15 cellular contexts compared by ENCODE assay signal in the genomic region with DNA sequence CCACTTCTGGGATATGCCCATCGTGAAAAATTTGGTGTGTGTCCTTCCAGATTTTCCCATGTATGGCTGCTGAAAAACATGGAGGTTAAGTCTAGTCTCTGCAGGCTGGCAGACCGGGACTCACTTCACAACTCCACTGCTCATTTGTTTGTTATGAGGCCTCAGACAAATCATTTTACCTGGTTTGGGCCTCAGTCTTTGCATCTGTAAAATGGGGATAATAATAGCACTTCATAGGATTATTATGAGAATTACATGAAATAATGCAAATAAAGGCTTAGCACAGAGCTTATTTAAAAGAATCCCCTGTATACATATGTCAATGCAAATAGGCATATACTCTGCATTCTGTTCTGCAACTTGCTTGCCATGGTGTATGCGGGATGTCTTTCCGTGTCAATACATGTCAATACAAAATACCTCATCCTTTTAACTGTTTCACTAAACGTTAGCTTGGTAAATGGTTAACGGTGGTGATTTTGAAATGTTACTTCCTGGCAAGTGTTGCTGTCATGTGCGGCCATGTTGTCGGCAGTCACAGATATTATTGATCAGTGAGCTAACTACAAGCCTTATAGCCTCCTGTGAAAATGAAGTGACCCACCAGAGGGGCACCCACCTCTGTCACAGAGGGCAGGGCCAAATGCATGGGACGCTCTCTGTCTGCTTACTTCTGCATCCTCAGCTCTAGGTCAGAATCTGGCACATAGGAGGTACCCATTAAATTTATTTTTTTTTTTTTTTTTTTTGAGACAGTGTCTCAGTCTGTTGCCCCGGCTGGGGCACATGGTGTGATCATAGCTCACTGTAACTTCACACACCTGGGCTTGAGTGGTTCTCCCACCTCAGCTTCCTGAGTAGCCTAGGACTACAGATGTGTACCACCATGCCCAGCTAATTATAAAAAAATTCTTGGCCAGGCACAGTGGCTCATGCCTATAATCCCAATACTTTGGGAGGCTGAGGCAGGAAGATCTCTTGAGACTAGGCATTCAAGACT. TPM values are rescaled to one million over a fixed set of nuclear protein-coding genes. Genes with fewer than 3 reads are reported as not detected.
DNase-seq lines count a peak whose midpoint lies in the region; ATAC-seq lines count a peak whose summit lies in the region.
"Had no signal": no experiment of that assay in that cellular context is flagged by ENCODE, and none has a peak within 500 bp of the region (broad histone marks: within the 10 kb centered on the region; RNA-seq: fewer than 3 reads in every experiment).

No MANE protein-coding gene starts in this region.

- H3K27ac Mint-ChIP-seq in IgD-negative memory B cell: peak overlapping the region; percentile 90 to 96 (median 91)
- peak overlapping the region; percentile 88 for H3K27ac Mint-ChIP-seq in activated T-helper 17 cell treated with anti-CD3 and anti-CD28 coated beads, Interleukin-2, amount 50 U/mL, for 72 hours
- H3K27ac Mint-ChIP-seq in natural killer cell treated with Interleukin-12 subunit alpha and Interleukin-12 subunit beta and Interleukin-15 and Interleukin-18, amount 100 ng/mL, for 72 hours: peak overlapping the region; percentile 88 to 98

- peak; percentile 72 for DNase-seq in activated effector memory CD4-positive, alpha-beta T cell treated with anti-CD3 and anti-CD28 coated beads, Interleukin-2, amount 50 U/mL, for 16 hours
- DNase-seq in activated effector memory CD4-positive, alpha-beta T cell treated with Interleukin-2 at 50 U/mL for 16 hours: no peak
- no peak for DNase-seq in natural killer cell treated with Interleukin-12 subunit alpha and Interleukin-12 subunit beta and Interleukin-15 and Interleukin-18, amount 100 ng/mL, for 72 hours (ENCODE audit: low spot score)
- no peak for DNase-seq in AG08395 (ENCODE audit: low spot score)
- DNase-seq: ACHN, anterior cingulate cortex, colonic mucosa, MV-4-11, ovary, Right ventricle myocardium superior, T1000 had no signal

- peaks cover 47 to 56% (median 52%) of the 10 kb centered on the region in 3 donors for H3K4me1 Mint-ChIP-seq in IgD-negative memory B cell
- H3K4me1 Mint-ChIP-seq in activated T-helper 17 cell treated with anti-CD3 and anti-CD28 coated beads, Interleukin-2, amount 50 U/mL, for 72 hours: peaks cover 24% of the 10 kb centered on the region
- H3K4me1 Mint-ChIP-seq in natural killer cell treated with Interleukin-12 subunit alpha and Interleukin-12 subunit beta and Interleukin-15 and Interleukin-18, amount 100 ng/mL, for 72 hours (ENCODE audit: low read depth in 2 of 2): peaks cover 43 to 50% of the 10 kb centered on the region in 2 donors

- no peaks in the 10 kb centered on the region for H3K9me3 Mint-ChIP-seq in IgD-negative memory B cell
- no peaks in the 10 kb centered on the region for H3K9me3 Mint-ChIP-seq in activated T-helper 17 cell treated with anti-CD3 and anti-CD28 coated beads, Interleukin-2, amount 50 U/mL, for 72 hours
- H3K9me3 Mint-ChIP-seq in natural killer cell treated with Interleukin-12 subunit alpha and Interleukin-12 subunit beta and Interleukin-15 and Interleukin-18, amount 100 ng/mL, for 72 hours: no peaks in the 10 kb centered on the region

- H3K4me3 Mint-ChIP-seq in IgD-negative memory B cell: peak overlapping the region; percentile 41 to 78 (median 62)
- peak overlapping the region; percentile 99 for H3K4me3 Mint-ChIP-seq in activated T-helper 17 cell treated with anti-CD3 and anti-CD28 coated beads, Interleukin-2, amount 50 U/mL, for 72 hours
- H3K4me3 Mint-ChIP-seq in natural killer cell treated with Interleukin-12 subunit alpha and Interleukin-12 subunit beta and Interleukin-15 and Interleukin-18, amount 100 ng/mL, for 72 hours: peak overlapping the region; percentile 91

- ATAC-seq in activated T-helper 17 cell treated with anti-CD3 and anti-CD28 coated beads, Interleukin-2, amount 50 U/mL, for 72 hours (replicated peaks): peak; percentile 2
- ATAC-seq in natural killer cell treated with Interleukin-12 subunit alpha and Interleukin-12 subunit beta and Interleukin-15 and Interleukin-18, amount 100 ng/mL, for 72 hours: peak in 1 of 2 donors; percentile 37
- ATAC-seq in GM19351 (IDR thresholded peaks at IDR 0.05; ENCODE audit: unreplicated experiment) (no peak), HG03457 (IDR thresholded peaks at IDR 0.05; ENCODE audit: unreplicated experiment) (no peak)

- no peaks in the 10 kb centered on the region for H3K36me3 Mint-ChIP-seq in IgD-negative memory B cell
- peaks cover 78% of the 10 kb centered on the region for H3K36me3 Mint-ChIP-seq in activated T-helper 17 cell treated with anti-CD3 and anti-CD28 coated beads, Interleukin-2, amount 50 U/mL, for 72 hours (ENCODE audit: low read depth)
- peaks cover 4% of the 10 kb centered on the region for H3K36me3 Mint-ChIP-seq in natural killer cell treated with Interleukin-12 subunit alpha and Interleukin-12 subunit beta and Interleukin-15 and Interleukin-18, amount 100 ng/mL, for 72 hours

- H3K27me3 Mint-ChIP-seq in IgD-negative memory B cell: peaks cover 2% of the 10 kb centered on the region
- H3K27me3 Mint-ChIP-seq in activated T-helper 17 cell treated with anti-CD3 and anti-CD28 coated beads, Interleukin-2, amount 50 U/mL, for 72 hours: no peaks in the 10 kb centered on the region
- H3K27me3 Mint-ChIP-seq in natural killer cell treated with Interleukin-12 subunit alpha and Interleukin-12 subunit beta and Interleukin-15 and Interleukin-18, amount 100 ng/mL, for 72 hours: no peaks in the 10 kb centered on the region

RNA-seq across cellular contexts. Expression of gene LCK, which starts 4.3 kb away (rescaled TPM):
- 80.5 TPM for polyA plus RNA-seq in IgD-negative memory B cell
- 100 to 1,000 TPM; 228 to 323 TPM for total RNA-seq in activated T-helper 17 cell treated with anti-CD3 and anti-CD28 coated beads, Interleukin-2, amount 50 U/mL, for 72 hours
- total RNA-seq in natural killer cell treated with Interleukin-12 subunit alpha and Interleukin-12 subunit beta and Interleukin-15 and Interleukin-18, amount 100 ng/mL, for 72 hours: 100 to 1,000 TPM in 1 of 2 donors, 10 to 100 TPM in 1; 66.4 to 140 TPM

RNA-seq across cellular contexts. Expression of gene FAM167B, which starts 8.3 kb away (rescaled TPM):
- polyA plus RNA-seq in IgD-negative memory B cell: not detected
- 1 to 10 TPM in 1 of 2 donors, under 1 TPM in 1; 0.99 to 1.1 TPM for total RNA-seq in activated T-helper 17 cell treated with anti-CD3 and anti-CD28 coated beads, Interleukin-2, amount 50 U/mL, for 72 hours
- total RNA-seq in natural killer cell treated with Interleukin-12 subunit alpha and Interleukin-12 subunit beta and Interleukin-15 and Interleukin-18, amount 100 ng/mL, for 72 hours: under 1 TPM in 1 of 2 donors, not detected in 1; 0.47 TPM

RNA-seq across cellular contexts. Expression of gene EIF3I, which starts 33.2 kb away (rescaled TPM):
- 154 TPM for polyA plus RNA-seq in IgD-negative memory B cell
- total RNA-seq in activated T-helper 17 cell treated with anti-CD3 and anti-CD28 coated beads, Interleukin-2, amount 50 U/mL, for 72 hours: 100 to 1,000 TPM; 203 to 303 TPM
- 100 to 1,000 TPM; 220 to 244 TPM for total RNA-seq in natural killer cell treated with Interleukin-12 subunit alpha and Interleukin-12 subunit beta and Interleukin-15 and Interleukin-18, amount 100 ng/mL, for 72 hours

RNA-seq across cellular contexts. Expression of gene TMEM234, which starts 33.2 kb away (rescaled TPM):
- 7.2 TPM for polyA plus RNA-seq in IgD-negative memory B cell
- 10 to 100 TPM; 11.4 to 12.9 TPM for total RNA-seq in activated T-helper 17 cell treated with anti-CD3 and anti-CD28 coated beads, Interleukin-2, amount 50 U/mL, for 72 hours
- 10 to 100 TPM; 15.6 to 15.8 TPM for total RNA-seq in natural killer cell treated with Interleukin-12 subunit alpha and Interleukin-12 subunit beta and Interleukin-15 and Interleukin-18, amount 100 ng/mL, for 72 hours

RNA-seq across cellular contexts. Expression of gene HDAC1, which starts 36.5 kb away (rescaled TPM):
- 183 TPM for polyA plus RNA-seq in IgD-negative memory B cell
- total RNA-seq in activated T-helper 17 cell treated with anti-CD3 and anti-CD28 coated beads, Interleukin-2, amount 50 U/mL, for 72 hours: 100 to 1,000 TPM; 171 to 199 TPM
- 100 to 1,000 TPM; 186 to 225 TPM for total RNA-seq in natural killer cell treated with Interleukin-12 subunit alpha and Interleukin-12 subunit beta and Interleukin-15 and Interleukin-18, amount 100 ng/mL, for 72 hours
